Comparison of ENCODE assay signal across 15 cellular contexts in genomic region chr4:113826431-113826830, GRCh38.
"Had no signal": no experiment of that assay in that cellular context is flagged by ENCODE, and none has a peak within 500 bp of the region (broad histone marks: within the 10 kb centered on the region; RNA-seq: fewer than 3 reads in every experiment).

No MANE protein-coding gene starts in this region.

- DNase-seq: activated CD4-positive, alpha-beta T cell treated with anti-CD3 and anti-CD28 coated beads for 36 hours; activated CD8-positive, alpha-beta memory T cell treated with anti-CD3 and anti-CD28 coated beads, Interleukin-2, amount 50 U/mL, for 48 hours; activated CD8-positive, alpha-beta T cell treated with anti-CD3 and anti-CD28 coated beads, Interleukin-2, amount 10 ng/mL, durations not matched to agents 7 days and 5 days; activated naive CD4-positive, alpha-beta T cell; amygdala; brain microvascular endothelial cell; esophagus squamous epithelium; gastrocnemius medialis; ovary; small intestine; T1000; thyroid gland had no signal

- H3K27me3 ChIP-seq: brain microvascular endothelial cell, esophagus squamous epithelium, gastrocnemius medialis, ovary, thyroid gland had no signal

- H3K27ac Mint-ChIP-seq: activated CD4-positive, alpha-beta T cell treated with anti-CD3 and anti-CD28 coated beads for 36 hours; activated T-helper 1 cell treated with anti-CD3 and anti-CD28 coated beads, Interleukin-12 subunit alpha, Interleukin-12 subunit beta, Interleukin-2, Interleukin-4 antibody, amounts not matched to agents 30 ng/mL and 10 ng/mL and 1 ng/mL, durations not matched to agents 14 hours and 24 hours and 36 hours had no signal

- H3K9me3 Mint-ChIP-seq: activated T-helper 1 cell treated with anti-CD3 and anti-CD28 coated beads, Interleukin-12 subunit alpha, Interleukin-12 subunit beta, Interleukin-2, Interleukin-4 antibody, amounts not matched to agents 30 ng/mL and 10 ng/mL and 1 ng/mL, durations not matched to agents 14 hours and 24 hours and 36 hours had no signal

- ATAC-seq: activated CD4-positive, alpha-beta T cell treated with anti-CD3 and anti-CD28 coated beads for 36 hours; activated CD8-positive, alpha-beta T cell treated with anti-CD3 and anti-CD28 coated beads, Interleukin-2, amount 10 ng/mL, durations not matched to agents 7 days and 5 days; gastrocnemius medialis had no signal

- H3K4me3 ChIP-seq: esophagus squamous epithelium, gastrocnemius medialis, ovary, thyroid gland had no signal

- H3K4me3 Mint-ChIP-seq: activated CD4-positive, alpha-beta T cell treated with anti-CD3 and anti-CD28 coated beads for 36 hours; activated CD8-positive, alpha-beta T cell treated with anti-CD3 and anti-CD28 coated beads, Interleukin-2, amount 10 ng/mL, durations not matched to agents 7 days and 5 days; activated T-helper 1 cell treated with anti-CD3 and anti-CD28 coated beads, Interleukin-12 subunit alpha, Interleukin-12 subunit beta, Interleukin-2, Interleukin-4 antibody, amounts not matched to agents 30 ng/mL and 10 ng/mL and 1 ng/mL, durations not matched to agents 14 hours and 24 hours and 36 hours had no signal

- H3K4me1 ChIP-seq: esophagus squamous epithelium, thyroid gland had no signal

- H3K27ac ChIP-seq: brain microvascular endothelial cell, esophagus squamous epithelium, gastrocnemius medialis, ovary, thyroid gland had no signal

- H3K9me3 ChIP-seq: esophagus squamous epithelium, gastrocnemius medialis, ovary, thyroid gland had no signal

- FAIRE-seq: keratinocyte, small intestine, urothelium cell line had no signal
